Comparison of ENCODE assay signal across 12 cellular contexts in the genomic region with DNA sequence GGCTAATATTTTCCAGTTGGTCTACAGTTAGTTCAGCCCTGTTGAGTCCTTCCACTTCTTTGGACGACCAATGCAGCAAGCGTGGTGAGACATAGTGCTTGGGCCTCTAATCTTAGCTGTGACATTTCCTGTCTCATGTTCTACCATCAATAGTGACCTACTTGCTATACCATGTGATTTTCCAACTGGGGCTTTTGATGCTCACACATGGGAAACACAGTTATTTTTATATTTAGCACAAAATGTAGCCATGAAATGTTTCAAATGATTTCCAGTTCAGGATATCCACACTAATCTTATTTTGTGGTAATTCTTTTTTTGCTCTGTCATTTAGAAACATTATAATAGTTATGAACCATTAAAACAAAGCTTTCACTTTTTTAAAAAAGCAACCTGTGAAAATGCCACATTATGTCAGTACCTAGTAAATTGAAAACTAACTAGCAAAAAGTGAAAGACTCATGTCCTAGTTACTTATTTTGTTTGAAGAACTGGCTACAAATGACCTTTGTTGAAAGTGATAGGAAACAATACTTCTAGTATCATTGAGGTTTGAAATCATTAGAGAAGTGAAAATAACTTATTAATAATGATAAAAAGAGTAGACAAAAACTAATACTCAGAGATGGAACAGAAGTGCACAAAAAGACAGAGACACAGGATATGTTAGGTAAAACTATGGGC. TPM values are rescaled to one million over a fixed set of nuclear protein-coding genes. Genes with fewer than 3 reads are reported as not detected.
A peak's percentile ranks its signal among the peaks of the same experiment; 100 is the strongest.
DNase-seq lines count a peak whose midpoint lies in the region; ATAC-seq, FAIRE-seq and TF ChIP-seq lines count a peak whose summit lies in the region.
"Had no signal": no experiment of that assay in that cellular context is flagged by ENCODE, and none has a peak within 500 bp of the region (broad histone marks: within the 10 kb centered on the region; RNA-seq: fewer than 3 reads in every experiment).

No MANE protein-coding gene starts in this region.

- H3K9me3 Mint-ChIP-seq in activated CD4-positive, alpha-beta memory T cell treated with anti-CD3 and anti-CD28 coated beads for 36 hours: peaks cover 7% of the 10 kb centered on the region
- H3K9me3 Mint-ChIP-seq in nephron progenitor cell: peaks cover 3% of the 10 kb centered on the region

- no peak overlapping the region for H3K4me3 Mint-ChIP-seq in activated CD4-positive, alpha-beta memory T cell treated with anti-CD3 and anti-CD28 coated beads for 36 hours
- H3K4me3 Mint-ChIP-seq in nephron progenitor cell: no peak overlapping the region

- no peaks in the 10 kb centered on the region for H3K27me3 ChIP-seq in left lung
- H3K27me3 ChIP-seq: MG63 had no signal

- TF ChIP-seq POLR2A in GM12892 (IDR thresholded peaks at IDR 0.05; ENCODE audit: low read depth, low read length): no peak

- peaks cover 1% of the 10 kb centered on the region for H3K27me3 Mint-ChIP-seq in activated CD4-positive, alpha-beta memory T cell treated with anti-CD3 and anti-CD28 coated beads for 36 hours
- no peaks in the 10 kb centered on the region for H3K27me3 Mint-ChIP-seq in nephron progenitor cell (ENCODE audit: low read depth, poor library complexity)

- intact Hi-C loops in left lung (cut with DNase I): no loop called here
- intact Hi-C loops in activated CD4-positive, alpha-beta memory T cell treated with anti-CD3 and anti-CD28 coated beads for 36 hours (cut with micrococcal nuclease): loop anchor here (1.0 to 2.0 kb wide), 2 partner anchors 19 to 24 kb away; a partner anchor contains a TSS

- no peaks in the 10 kb centered on the region for H3K36me3 ChIP-seq in left lung
- H3K36me3 ChIP-seq: MG63, thoracic aorta had no signal

- no peak overlapping the region for H3K27ac ChIP-seq in left lung
- H3K27ac ChIP-seq: thoracic aorta had no signal

- FAIRE-seq in GM12892 (lab: Jason Lieb, UNC): no peak

- no peak for DNase-seq in left lung
- no peak for DNase-seq in NCI-H446 (lab: John Stamatoyannopoulos, UW)
- DNase-seq in GM12892 (ENCODE audit: insufficient read length): no peak
- no peak for DNase-seq in activated CD4-positive, alpha-beta memory T cell treated with anti-CD3 and anti-CD28 coated beads for 36 hours
- no peak for DNase-seq in nephron progenitor cell
- DNase-seq: aorta, MG63 had no signal

- H3K4me3 ChIP-seq in left lung: no peak overlapping the region
- H3K4me3 ChIP-seq: MG63, thoracic aorta had no signal

- H3K4me1 Mint-ChIP-seq in activated CD4-positive, alpha-beta memory T cell treated with anti-CD3 and anti-CD28 coated beads for 36 hours (ENCODE audit: low read depth): peaks cover 30% of the 10 kb centered on the region
- no peaks in the 10 kb centered on the region for H3K4me1 Mint-ChIP-seq in nephron progenitor cell

- POLR2A ChIA-PET in activated CD4-positive, alpha-beta memory T cell treated with anti-CD3 and anti-CD28 coated beads for 36 hours (lab: Charles Lee): interaction anchor here (1.0 kb wide), 1 partner anchor 234 kb away, joined by 3 read pairs; no protein-coding TSS in a partner anchor

- no peaks in the 10 kb centered on the region for H3K36me3 Mint-ChIP-seq in activated CD4-positive, alpha-beta memory T cell treated with anti-CD3 and anti-CD28 coated beads for 36 hours
- H3K36me3 Mint-ChIP-seq in nephron progenitor cell (ENCODE audit: low read depth): no peaks in the 10 kb centered on the region

- TF ChIP-seq CTCF in left lung (IDR thresholded peaks at IDR 0.05): no peak
- no peak for TF ChIP-seq CTCF in nephron progenitor cell (IDR thresholded peaks at IDR 0.05)

- ATAC-seq in GM18861 (IDR thresholded peaks at IDR 0.05; ENCODE audit: unreplicated experiment) (peak; percentile 72), GM21723 (IDR thresholded peaks at IDR 0.05; ENCODE audit: unreplicated experiment) (peak; percentile 80), HG03457 (IDR thresholded peaks at IDR 0.05; ENCODE audit: unreplicated experiment) (peak; percentile 71), left lung (peak; percentile 24)
- ATAC-seq: sciatic nerve had no signal

- H3K9me3 ChIP-seq in left lung: no peaks in the 10 kb centered on the region
- H3K9me3 ChIP-seq: MG63, thoracic aorta had no signal

- H3K4me1 ChIP-seq in left lung: peaks cover 0 to 11% of the 10 kb centered on the region in 2 donors

- CTCF ChIA-PET in activated CD4-positive, alpha-beta memory T cell treated with anti-CD3 and anti-CD28 coated beads for 36 hours (lab: Charles Lee): interaction anchor here (0.7 kb wide), 1 partner anchor 14 kb away, joined by 3 read pairs; no protein-coding TSS in a partner anchor

- H3K27ac Mint-ChIP-seq in activated CD4-positive, alpha-beta memory T cell treated with anti-CD3 and anti-CD28 coated beads for 36 hours: no peak overlapping the region
- H3K27ac Mint-ChIP-seq in nephron progenitor cell: no peak overlapping the region

RNA-seq across cellular contexts. Expression of a gene that starts 18.3 kb away (rescaled TPM):
- 1 to 10 TPM; 3.4 to 8.7 TPM for total RNA-seq in left lung
- polyA plus RNA-seq in GM12892 (2012; ENCODE audit: missing spikeins): 4.8 TPM
- 1 to 10 TPM; 4.0 to 4.4 TPM for total RNA-seq in activated CD4-positive, alpha-beta memory T cell treated with anti-CD3 and anti-CD28 coated beads for 36 hours

Comparison
In these comparisons a context has a peak if more than half of its experiments do, and no peak if none do; other contexts are left out.
1. ATAC-seq: peak in every context shown above with its lines; median percentile 80 in GM21723; 72 in GM18861; 71 in HG03457; 24 in left lung.